8 cellular contexts compared by ENCODE assay signal in genomic region chr4:77007358-77008230, GRCh38. TPM values are rescaled to one million over a fixed set of nuclear protein-coding genes. Genes with fewer than 3 reads are reported as not detected.
A peak's percentile ranks its signal among the peaks of the same experiment; 100 is the strongest.
DNase-seq lines count a peak whose midpoint lies in the region; ATAC-seq and TF ChIP-seq lines count a peak whose summit lies in the region.

No MANE protein-coding gene starts in this region.

- ATAC-seq in GM19025 (IDR thresholded peaks at IDR 0.05; ENCODE audit: low read depth, unreplicated experiment) (peak; percentile 91), HG02884 (IDR thresholded peaks at IDR 0.05; ENCODE audit: unreplicated experiment) (peak; percentile 85), SK-N-SH treated with all-trans-retinoic acid at 6 μM for 48 hours (peak; percentile 54)

- DNase-seq in epithelial cell of esophagus (ENCODE audit: low read depth) = peak; percentile 54
- DNase-seq in pulmonary artery endothelial cell (ENCODE audit: low read depth, low spot score) = peak; percentile 92
- DNase-seq in DMS114 treated with DMSO at 0.1 percent for 48 hours (lab: John Stamatoyannopoulos, UW; ENCODE audit: unreplicated experiment) = no peak
- DNase-seq in NCI-H1092 treated with DMSO at 0.1 percent for 48 hours (lab: John Stamatoyannopoulos, UW) = no peak
- DNase-seq in NCI-H510A treated with DMSO at 0.1 percent for 48 hours (lab: John Stamatoyannopoulos, UW) = no peak

- H3K4me3 ChIP-seq in epithelial cell of esophagus (ENCODE audit: low read length) = no peak overlapping the region

- no peak for TF ChIP-seq CTCF in epithelial cell of esophagus (IDR thresholded peaks at IDR 0.05; ENCODE audit: insufficient read depth, low read depth, low read length, missing control alignments)

TF ChIP-seq in SK-N-SH treated with all-trans-retinoic acid at 6 μM for 48 hours, 23 proteins besides CTCF, POLR2A, EP300 and RAD21:
- no peak for TF ChIP-seq ZFP3 (CRISPR knock-in tag; IDR thresholded peaks at IDR 0.05)
- TF ChIP-seq TOX (CRISPR knock-in tag; IDR thresholded peaks at IDR 0.05; ENCODE audit: borderline replicate concordance) = no peak
- TF ChIP-seq RARB (CRISPR knock-in tag; IDR thresholded peaks at IDR 0.05) = no peak
- TF ChIP-seq ZNF8 (CRISPR knock-in tag; IDR thresholded peaks at IDR 0.05) = no peak
- TF ChIP-seq GLIS3 (CRISPR knock-in tag; IDR thresholded peaks at IDR 0.05) = no peak
- no peak for TF ChIP-seq ZC3H10 (CRISPR knock-in tag; IDR thresholded peaks at IDR 0.05)
- TF ChIP-seq PPARA (CRISPR knock-in tag; IDR thresholded peaks at IDR 0.05; ENCODE audit: borderline replicate concordance) = no peak
- TF ChIP-seq ESRRG (CRISPR knock-in tag; IDR thresholded peaks at IDR 0.05) = no peak
- TF ChIP-seq OSR1 (CRISPR knock-in tag; IDR thresholded peaks at IDR 0.05) = no peak
- no peak for TF ChIP-seq ZNF70 (CRISPR knock-in tag; IDR thresholded peaks at IDR 0.05)
- TF ChIP-seq ZNF565 (CRISPR knock-in tag; conservative IDR thresholded peaks at IDR 0.05; ENCODE audit: low read depth) = no peak

RNA-seq across cellular contexts. Expression of gene SEPTIN11, which starts 58.0 kb away (rescaled TPM):
- 163 and 206 TPM in 2 replicates for total RNA-seq in pulmonary artery endothelial cell

Comparison
In these comparisons a context has a peak if more than half of its experiments do, and no peak if none do; other contexts are left out.
1. DNase-seq: peak in epithelial cell of esophagus (single experiment) and pulmonary artery endothelial cell (single experiment); none in DMS114 treated with DMSO at 0.1 percent for 48 hours (single experiment), NCI-H1092 treated with DMSO at 0.1 percent for 48 hours (single experiment) and NCI-H510A treated with DMSO at 0.1 percent for 48 hours (single experiment).
2. Peak in every context shown above with its lines, with median percentiles within 50 percentile points of each other: ATAC-seq.